In the genomic region with DNA sequence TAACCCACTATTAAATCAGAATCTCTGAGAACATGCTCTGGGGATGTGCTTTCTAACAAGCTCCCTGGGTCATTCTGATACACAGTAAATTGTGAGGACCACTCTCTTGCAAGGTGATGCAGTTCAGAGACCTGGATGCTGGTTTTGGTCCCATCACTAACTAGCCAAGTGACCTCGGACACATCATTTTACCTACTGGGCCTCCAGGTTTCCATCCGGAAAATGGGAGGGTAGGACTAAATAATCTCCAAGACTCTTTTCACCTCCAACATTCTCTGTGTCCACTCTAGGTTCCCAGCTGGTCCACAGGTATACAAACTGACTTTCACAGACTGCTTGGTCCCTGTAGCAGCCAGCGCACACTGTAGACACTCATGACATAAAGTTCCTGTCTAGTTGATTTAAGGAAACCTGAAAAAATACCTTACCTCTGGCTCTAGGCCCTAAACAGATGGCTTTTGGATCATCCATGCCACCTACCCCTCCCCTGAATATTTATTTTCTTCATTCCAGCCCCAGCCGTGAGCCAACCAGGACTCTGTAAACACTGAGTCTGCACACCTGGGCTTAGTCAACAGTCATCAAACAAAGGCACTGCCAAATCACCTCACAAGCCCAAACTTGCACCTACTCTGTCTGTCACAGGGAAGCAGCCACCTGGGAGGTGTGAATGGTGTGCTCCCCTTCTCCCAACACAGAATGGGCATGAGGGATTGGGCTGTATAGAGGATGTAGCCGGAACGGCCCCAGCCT, we compare ENCODE assay signal across 9 cellular contexts. TPM values are rescaled to one million over a fixed set of nuclear protein-coding genes. Genes with fewer than 3 reads are reported as not detected.
DNase-seq lines count a peak whose midpoint lies in the region; ATAC-seq and TF ChIP-seq lines count a peak whose summit lies in the region.
"Had no signal": no experiment of that assay in that cellular context is flagged by ENCODE, and none has a peak within 500 bp of the region (broad histone marks: within the 10 kb centered on the region; RNA-seq: fewer than 3 reads in every experiment).

No MANE protein-coding gene starts in this region.

- BruUV-seq in HCT116 (replicated peaks; lab: Mats Ljungman, UMichigan) = no TSS peak

- H3K9ac ChIP-seq in HCT116 (ENCODE audit: low read length) (no peak overlapping the region), rectal smooth muscle tissue (ENCODE audit: low read length) (no peak overlapping the region)

- no peak for DNase-seq in HCT116 (ENCODE audit: low read depth, low spot score)
- DNase-seq in NCI-H510A (lab: John Stamatoyannopoulos, UW) = peak; percentile 94
- DNase-seq in dorsolateral prefrontal cortex = no peak
- no peak for DNase-seq in T1000 (lab: John Stamatoyannopoulos, UW)
- no peak for DNase-seq in putamen (ENCODE audit: low spot score)
- DNase-seq in middle frontal gyrus (ENCODE audit: extremely low spot score, low spot score) = no peak
- DNase-seq in activated CD4-positive, alpha-beta T cell treated with anti-CD3 and anti-CD28 coated beads, Interleukin-2, amount 50 U/mL, for 48 hours = no peak
- DNase-seq: activated T-cell treated with anti-CD3 and anti-CD28 coated beads for 4 hours had no signal

- CTCF ChIA-PET in HCT116 (lab: Charles Lee) = interaction anchor here (2.9 kb wide), 1 partner anchor 10 kb away, joined by 14 read pairs; no protein-coding TSS in a partner anchor

- no peaks in the 10 kb centered on the region for H4K20me1 ChIP-seq in HCT116 (ENCODE audit: insufficient read depth)

- H3K27me3 ChIP-seq in HCT116 (ENCODE audit: insufficient read depth, low read length) = no peaks in the 10 kb centered on the region
- H3K27me3 ChIP-seq in dorsolateral prefrontal cortex = no peaks in the 10 kb centered on the region
- H3K27me3 ChIP-seq in rectal smooth muscle tissue (ENCODE audit: control insufficient read depth, insufficient read depth, low read length) = no peaks in the 10 kb centered on the region

- RAD21 ChIA-PET in HCT116 (lab: Charles Lee; ENCODE audit: low non-redundant PET in 1 of 2, low total read pairs in 2 of 2, uncharacterized antibody in 2 of 2, unreplicated experiment in 2 of 2) = no interaction called here

- no peak for ATAC-seq in HCT116

- H3K9me3 ChIP-seq in HCT116 (ENCODE audit: control insufficient read depth in 1 of 2, insufficient read depth in 1 of 2, low read depth in 1 of 2, low read length in 2 of 2) = no peaks in the 10 kb centered on the region

- H3K4me2 ChIP-seq in HCT116 (ENCODE audit: low read length) = peak overlapping the region; percentile 24

- no peak overlapping the region for H2AFZ ChIP-seq in HCT116 (ENCODE audit: low read depth, low read length, poor library complexity, severe bottlenecking)

- TF ChIP-seq CTCF in HCT116 (IDR thresholded peaks at IDR 0.05 in 2 of 3, conservative IDR thresholded peaks at IDR 0.05 in 1 of 3; ENCODE audit: borderline replicate concordance in 1 of 3, insufficient read depth in 1 of 3, low read depth in 2 of 3, low read length in 2 of 3) (no peak), dorsolateral prefrontal cortex (IDR thresholded peaks at IDR 0.05 in 54 of 56, conservative IDR thresholded peaks at IDR 0.05 in 2 of 56; ENCODE audit: low read depth in 1 of 56, partially characterized antibody in 56 of 56) (no peak)

- H3K27ac ChIP-seq in HCT116 (ENCODE audit: low read depth, low read length) = peak overlapping the region; percentile 34
- H3K27ac ChIP-seq in dorsolateral prefrontal cortex = peak overlapping the region in 42 of 59 donors; percentile 19 to 100 (median 91)
- H3K27ac ChIP-seq in rectal smooth muscle tissue (ENCODE audit: low read depth, low read length) = peak overlapping the region; percentile 92

- TF ChIP-seq POLR2A in HCT116 (IDR thresholded peaks at IDR 0.05; ENCODE audit: borderline replicate concordance, extremely low read depth, insufficient read depth, insufficient read length) = no peak

- H3K36me3 ChIP-seq in HCT116 (ENCODE audit: control insufficient read depth in 1 of 2, insufficient read depth in 2 of 2, low read length in 2 of 2) (peaks cover 0 to 4% of the 10 kb centered on the region in 2 experiments; a peak in 1 of 4 replicates), rectal smooth muscle tissue (ENCODE audit: control insufficient read depth, insufficient read depth, low read length) (no peaks in the 10 kb centered on the region)

- POLR2A ChIA-PET in HCT116 (lab: Charles Lee) = interaction anchor here (0.7 kb wide), 1 partner anchor 41 kb away, joined by 3 read pairs; no protein-coding TSS in a partner anchor

- H3K9me2 ChIP-seq in HCT116 (ENCODE audit: insufficient read depth) = no peaks in the 10 kb centered on the region

- H3K4me3 ChIP-seq in HCT116 (replicated peaks in 1 of 2; ENCODE audit: low read depth in 1 of 2, low read length in 2 of 2) (no peak overlapping the region), dorsolateral prefrontal cortex (no peak overlapping the region), rectal smooth muscle tissue (ENCODE audit: low read length) (no peak overlapping the region)

- intact Hi-C loops in HCT116 (cut with micrococcal nuclease) (no loop called here), dorsolateral prefrontal cortex (cut with DNase I) (loop anchor here in 1 of 2 donors (5.0 kb wide), 1 partner anchor 39 kb away; no protein-coding TSS in a partner anchor)

- H3K79me2 ChIP-seq in HCT116 (ENCODE audit: insufficient read depth, low read length) = peaks cover 68% of the 10 kb centered on the region

- H3K4me1 ChIP-seq in HCT116 (ENCODE audit: control insufficient read depth in 1 of 2, insufficient read depth in 2 of 2, low read length in 2 of 2) (peaks cover 77 to 87% of the 10 kb centered on the region in 2 experiments), rectal smooth muscle tissue (ENCODE audit: control insufficient read depth, insufficient read depth, low read length) (peaks cover 80% of the 10 kb centered on the region)

- no peak for TF ChIP-seq RAD21 in HCT116 (IDR thresholded peaks at IDR 0.05; ENCODE audit: low read depth)

TF ChIP-seq in HCT116, 20 proteins besides CTCF, POLR2A, EP300 and RAD21:
- TF ChIP-seq JUND (IDR thresholded peaks at IDR 0.05) = no peak; the same call in 1 of the 2 replicates
- TF ChIP-seq, protein P1, sequence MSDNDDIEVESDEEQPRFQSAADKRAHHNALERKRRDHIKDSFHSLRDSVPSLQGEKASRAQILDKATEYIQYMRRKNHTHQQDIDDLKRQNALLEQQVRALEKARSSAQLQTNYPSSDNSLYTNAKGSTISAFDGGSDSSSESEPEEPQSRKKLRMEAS (IDR thresholded peaks at IDR 0.05) = peak; percentile 67
- peak; percentile 44 for TF ChIP-seq SP1 (IDR thresholded peaks at IDR 0.05; ENCODE audit: low read depth)
- TF ChIP-seq ZNF274 (IDR thresholded peaks at IDR 0.05; ENCODE audit: low read depth, low read length) = no peak
- peak; percentile 38; the same call in 1 of the 2 replicates for TF ChIP-seq CBX3 (IDR thresholded peaks at IDR 0.05; ENCODE audit: low read depth)

RNA-seq across cellular contexts. Expression of a gene that starts 51.3 kb away (rescaled TPM):
- total RNA-seq in HCT116 (2021; ENCODE audit: unreplicated experiment) (109 TPM), dorsolateral prefrontal cortex (10 to 100 TPM; 32.8 to 72.7 (median 51.3) TPM)
- 69.5 and 101 TPM in 2 replicates for polyA plus RNA-seq in HCT116 (2012)

RNA-seq across cellular contexts. Expression of a gene that starts 54.0 kb away (rescaled TPM):
- total RNA-seq in HCT116 (2021; ENCODE audit: unreplicated experiment) (60.2 TPM), dorsolateral prefrontal cortex (100 to 1,000 TPM in 1 of 120 experiments, 10 to 100 TPM in 119; 17.3 to 105 (median 33.6) TPM)
- polyA plus RNA-seq in HCT116 (2012) = 54.1 and 58.2 TPM in 2 replicates

Comparison
In these comparisons a context has a peak if more than half of its experiments do, and no peak if none do; other contexts are left out.
1. H3K27ac ChIP-seq: peak in every context shown above with its lines; median percentile 92 in rectal smooth muscle tissue; 91 in dorsolateral prefrontal cortex; 34 in HCT116.